ENCODE assay signal across 5 cellular contexts in genomic region chr1:160515908-160516307, GRCh38. TPM values are rescaled to one million over a fixed set of nuclear protein-coding genes. Genes with fewer than 3 reads are reported as not detected.
"Had no signal": no experiment of that assay in that cellular context is flagged by ENCODE, and none has a peak within 500 bp of the region (broad histone marks: within the 10 kb centered on the region; RNA-seq: fewer than 3 reads in every experiment).

No MANE protein-coding gene starts in this region.

RNA-seq across cellular contexts. Expression of gene SLAMF6, which starts 7.1 kb away (rescaled TPM):
- total RNA-seq: chondrocyte, endothelial cell of umbilical vein, mammary epithelial cell, myocyte, pulmonary artery endothelial cell had no signal
- polyA plus RNA-seq: endothelial cell of umbilical vein, mammary epithelial cell had no signal
